ENCODE assay signal across 11 cellular contexts in genomic region chr9:115498338-115498737, GRCh38.
"Had no signal": no experiment of that assay in that cellular context is flagged by ENCODE, and none has a peak within 500 bp of the region (broad histone marks: within the 10 kb centered on the region; RNA-seq: fewer than 3 reads in every experiment).

No MANE protein-coding gene starts in this region.

- H3K4me3 ChIP-seq: heart right ventricle, left ventricle myocardium inferior, uterus had no signal

- H3K36me3 ChIP-seq: heart right ventricle, left ventricle myocardium inferior, uterus had no signal

- H3K27me3 ChIP-seq: uterus had no signal

- H3K4me1 ChIP-seq: heart right ventricle, left ventricle myocardium inferior, uterus had no signal

- H3K9me3 ChIP-seq: heart right ventricle, left ventricle myocardium inferior, uterus had no signal

- ATAC-seq: activated CD8-positive, alpha-beta memory T cell treated with anti-CD3 and anti-CD28 coated beads, Interleukin-2, amount 10 ng/mL, durations not matched to agents 7 days and 5 days; heart right ventricle had no signal

- H3K27ac ChIP-seq: heart right ventricle, left ventricle myocardium inferior, uterus had no signal

- DNase-seq: activated CD4-positive, alpha-beta T cell treated with anti-CD3 and anti-CD28 coated beads for 1 hour; activated CD4-positive, alpha-beta T cell treated with anti-CD3 and anti-CD28 coated beads, Interleukin-2, amount 50 U/mL, for 48 hours; activated CD8-positive, alpha-beta memory T cell treated with anti-CD3 and anti-CD28 coated beads, Interleukin-2, amount 10 ng/mL, durations not matched to agents 7 days and 5 days; activated effector memory CD4-positive, alpha-beta T cell treated with Interleukin-2 at 50 U/mL for 16 hours; activated naive CD8-positive, alpha-beta T cell treated with anti-CD3 and anti-CD28 coated beads for 36 hours; activated T-cell treated with anti-CD3 and anti-CD28 coated beads, Interleukin-2, amount 50 U/mL, for 24 hours; anterior cingulate cortex; heart right ventricle; islet precursor cell; left ventricle myocardium inferior; uterus had no signal
